ENCODE assay signal across 13 cellular contexts in the genomic region with DNA sequence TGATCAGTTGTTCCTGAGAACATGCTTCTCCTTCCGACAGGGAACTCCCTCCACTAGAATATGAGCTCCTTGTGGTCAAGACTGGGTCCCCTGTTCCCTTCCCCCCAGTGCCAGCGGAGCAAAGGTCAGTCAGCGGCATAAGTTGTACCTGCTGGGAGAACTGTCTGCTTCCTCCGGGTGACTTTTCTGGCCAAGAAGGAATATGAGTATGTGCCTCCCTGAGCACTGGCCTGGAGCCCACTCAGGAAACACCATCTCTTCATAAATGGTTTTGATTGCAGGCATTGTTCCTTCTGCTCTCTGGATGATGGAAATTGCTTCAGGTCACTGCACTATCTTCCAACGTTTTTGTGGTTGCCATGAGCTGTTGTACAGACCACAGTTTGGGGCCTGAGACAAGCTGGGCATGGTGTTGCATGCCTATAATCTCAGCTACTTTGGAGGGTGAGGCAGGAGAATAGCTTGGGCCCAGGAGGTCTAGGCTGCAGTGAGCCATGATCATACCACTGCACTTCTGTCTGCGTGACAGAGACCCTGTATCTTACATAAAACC. TPM values are rescaled to one million over a fixed set of nuclear protein-coding genes. Genes with fewer than 3 reads are reported as not detected.
DNase-seq lines count a peak whose midpoint lies in the region; ATAC-seq lines count a peak whose summit lies in the region.
"Had no signal": no experiment of that assay in that cellular context is flagged by ENCODE, and none has a peak within 500 bp of the region (broad histone marks: within the 10 kb centered on the region; RNA-seq: fewer than 3 reads in every experiment).

No MANE protein-coding gene starts in this region.

- H3K4me3 Mint-ChIP-seq in activated T-cell treated with anti-CD3 and anti-CD28 coated beads, Interleukin-2, amount 50 U/mL, for 24 hours: peak overlapping the region; percentile 63
- peak overlapping the region; percentile 77 for H3K4me3 Mint-ChIP-seq in T-helper 17 cell
- H3K4me3 Mint-ChIP-seq in stimulated activated effector memory CD8-positive, alpha-beta T cell treated with anti-CD3 and anti-CD28 coated beads, Interleukin-12 subunit alpha, Interleukin-12 subunit beta, amount 100 ng/mL, for 72 hours: peak overlapping the region; percentile 87

- peaks cover 57% of the 10 kb centered on the region for H3K4me1 Mint-ChIP-seq in activated T-cell treated with anti-CD3 and anti-CD28 coated beads, Interleukin-2, amount 50 U/mL, for 24 hours (ENCODE audit: low read depth)
- peaks cover 31% of the 10 kb centered on the region for H3K4me1 Mint-ChIP-seq in T-helper 17 cell
- peaks cover 68% of the 10 kb centered on the region for H3K4me1 Mint-ChIP-seq in stimulated activated effector memory CD8-positive, alpha-beta T cell treated with anti-CD3 and anti-CD28 coated beads, Interleukin-12 subunit alpha, Interleukin-12 subunit beta, amount 100 ng/mL, for 72 hours

- peaks cover 2% of the 10 kb centered on the region for H3K27me3 Mint-ChIP-seq in activated T-cell treated with anti-CD3 and anti-CD28 coated beads, Interleukin-2, amount 50 U/mL, for 24 hours
- no peaks in the 10 kb centered on the region for H3K27me3 Mint-ChIP-seq in T-helper 17 cell

- no peak for DNase-seq in activated T-cell treated with anti-CD3 and anti-CD28 coated beads, Interleukin-2, amount 50 U/mL, for 24 hours
- DNase-seq in activated T-cell treated with anti-CD3 and anti-CD28 coated beads for 4 hours: no peak
- no peak for DNase-seq in T-helper 17 cell
- DNase-seq in fibroblast of gingiva (ENCODE audit: low read depth): peak; percentile 57
- no peak for DNase-seq in stimulated activated effector memory CD8-positive, alpha-beta T cell treated with anti-CD3 and anti-CD28 coated beads, Interleukin-12 subunit alpha, Interleukin-12 subunit beta, amount 100 ng/mL, for 72 hours (ENCODE audit: low spot score in 2 of 2)
- no peak for DNase-seq in activated effector memory CD4-positive, alpha-beta T cell treated with anti-CD3 and anti-CD28 coated beads, Interleukin-2, amount 50 U/mL, for 16 hours
- DNase-seq: BE2C; NCI-H187 treated with DMSO at 0.1 percent for 48 hours; stimulated activated CD4-positive, alpha-beta T cell treated with anti-CD3 and anti-CD28 coated beads, Interleukin-4, amount 100 ng/mL, for 4 hours had no signal

- H3K27ac Mint-ChIP-seq in activated T-cell treated with anti-CD3 and anti-CD28 coated beads, Interleukin-2, amount 50 U/mL, for 24 hours: peak overlapping the region; percentile 79
- H3K27ac Mint-ChIP-seq in T-helper 17 cell: peak overlapping the region; percentile 82
- peak overlapping the region; percentile 96 for H3K27ac Mint-ChIP-seq in stimulated activated effector memory CD8-positive, alpha-beta T cell treated with anti-CD3 and anti-CD28 coated beads, Interleukin-12 subunit alpha, Interleukin-12 subunit beta, amount 100 ng/mL, for 72 hours

- peaks cover 84% of the 10 kb centered on the region for H3K36me3 Mint-ChIP-seq in activated T-cell treated with anti-CD3 and anti-CD28 coated beads, Interleukin-2, amount 50 U/mL, for 24 hours (ENCODE audit: low read depth)
- H3K36me3 Mint-ChIP-seq in T-helper 17 cell (ENCODE audit: low read depth): peaks cover 4% of the 10 kb centered on the region
- peaks cover 94% of the 10 kb centered on the region for H3K36me3 Mint-ChIP-seq in stimulated activated effector memory CD8-positive, alpha-beta T cell treated with anti-CD3 and anti-CD28 coated beads, Interleukin-12 subunit alpha, Interleukin-12 subunit beta, amount 100 ng/mL, for 72 hours

- no peaks in the 10 kb centered on the region for H3K9me3 ChIP-seq in T-helper 17 cell (ENCODE audit: control insufficient read depth, low read length, poor library complexity, severe bottlenecking)
- H3K9me3 ChIP-seq: BE2C, vagina had no signal

- no peaks in the 10 kb centered on the region for H3K9me3 Mint-ChIP-seq in activated T-cell treated with anti-CD3 and anti-CD28 coated beads, Interleukin-2, amount 50 U/mL, for 24 hours
- H3K9me3 Mint-ChIP-seq in stimulated activated effector memory CD8-positive, alpha-beta T cell treated with anti-CD3 and anti-CD28 coated beads, Interleukin-12 subunit alpha, Interleukin-12 subunit beta, amount 100 ng/mL, for 72 hours: no peaks in the 10 kb centered on the region

- ATAC-seq in T-helper 17 cell: no peak
- ATAC-seq in stimulated activated effector memory CD8-positive, alpha-beta T cell treated with anti-CD3 and anti-CD28 coated beads, Interleukin-12 subunit alpha, Interleukin-12 subunit beta, amount 100 ng/mL, for 72 hours: no peak
- ATAC-seq in HG02798 (IDR thresholded peaks at IDR 0.05; ENCODE audit: poor library complexity, unreplicated experiment): no peak
- ATAC-seq in GM19455 (IDR thresholded peaks at IDR 0.05; ENCODE audit: unreplicated experiment): no peak

RNA-seq across cellular contexts. Expression of gene P4HB, which starts 2.9 kb away (rescaled TPM):
- total RNA-seq in T-helper 17 cell: 100 to 1,000 TPM; 281 to 320 TPM

RNA-seq across cellular contexts. Expression of gene ARHGDIA, which starts 7.9 kb away (rescaled TPM):
- total RNA-seq in T-helper 17 cell: 100 to 1,000 TPM; 564 to 643 TPM

RNA-seq across cellular contexts. Expression of gene ALYREF, which starts 28.2 kb away (rescaled TPM):
- total RNA-seq in T-helper 17 cell: 10 to 100 TPM; 79.9 to 88.8 TPM

RNA-seq across cellular contexts. Expression of gene ANAPC11, which starts 28.3 kb away (rescaled TPM):
- 10 to 100 TPM; 32.8 to 36.2 TPM for total RNA-seq in T-helper 17 cell

RNA-seq across cellular contexts. Expression of gene PPP1R27, which starts 28.3 kb away (rescaled TPM):
- total RNA-seq in T-helper 17 cell: not detected
- total RNA-seq: fibroblast of villous mesenchyme, vagina had no signal
